6 cellular contexts compared by ENCODE assay signal in the genomic region with DNA sequence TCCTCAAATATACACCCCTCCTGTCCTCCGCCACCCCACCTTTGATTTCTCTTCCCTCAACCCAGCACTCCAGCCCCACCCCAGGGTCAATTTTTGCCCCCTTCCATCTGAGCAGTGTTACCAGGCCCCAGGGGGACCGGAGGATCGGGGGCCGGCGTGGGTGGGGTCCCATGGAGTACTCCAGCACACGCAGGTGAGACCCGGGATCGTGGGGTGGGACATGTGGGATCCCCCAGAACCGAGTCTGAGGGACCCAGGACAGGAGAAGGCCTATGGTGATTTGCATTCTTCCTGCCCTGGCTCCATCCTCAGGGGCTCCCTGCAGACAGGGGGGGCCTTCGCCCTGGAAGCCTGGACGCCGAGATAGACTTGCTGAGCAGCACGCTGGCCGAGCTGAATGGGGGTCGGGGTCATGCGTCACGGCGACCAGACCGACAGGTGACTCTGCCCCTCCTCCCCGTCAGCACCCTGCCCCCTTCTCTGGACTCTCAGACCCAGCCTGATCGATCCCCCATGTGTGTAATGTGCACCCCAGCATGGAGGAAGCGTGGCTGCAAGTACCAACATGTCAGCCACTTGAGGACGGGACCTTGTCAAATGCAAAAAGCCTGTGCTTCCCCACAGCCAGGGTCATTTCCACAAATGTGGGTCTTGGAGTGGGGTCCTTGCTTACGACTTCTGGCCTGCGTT. TPM values are rescaled to one million over a fixed set of nuclear protein-coding genes. Genes with fewer than 3 reads are reported as not detected.
DNase-seq lines count a peak whose midpoint lies in the region; ATAC-seq lines count a peak whose summit lies in the region.

No MANE protein-coding gene starts in this region.

- ATAC-seq in activated naive CD4-positive, alpha-beta T cell treated with anti-CD3 and anti-CD28 coated beads, Interleukin-2, amount 50 U/mL, for 72 hours = no peak
- ATAC-seq in GM18867 (IDR thresholded peaks at IDR 0.05; ENCODE audit: unreplicated experiment) = no peak

- no CpG with 5 or more reads among the region's 25 CpGs for WGBS in mesendoderm (ENCODE audit: extremely low coverage, insufficient coverage, low lambda C conversion rate)

- H3K56ac ChIP-seq in mesendoderm (ENCODE audit: low read length) = peak overlapping the region; percentile 93

- H2BK5ac ChIP-seq in mesendoderm (ENCODE audit: low read length) = peak overlapping the region; percentile 79

- peaks cover 6 to 11% of the 10 kb centered on the region in 2 donors for H3K36me3 Mint-ChIP-seq in activated naive CD4-positive, alpha-beta T cell treated with anti-CD3 and anti-CD28 coated beads, Interleukin-2, amount 50 U/mL, for 72 hours

- H4K5ac ChIP-seq in mesendoderm (ENCODE audit: low read length) = no peak overlapping the region

- H3K23ac ChIP-seq in mesendoderm (ENCODE audit: low read length) = peak overlapping the region; percentile 96

- H3K79me2 ChIP-seq in mesendoderm (ENCODE audit: control insufficient read depth, insufficient read depth, low read length) = peaks cover 14% of the 10 kb centered on the region

- no peak overlapping the region for H2AK5ac ChIP-seq in mesendoderm (ENCODE audit: low read length)

- no peak overlapping the region for H3K27ac ChIP-seq in mesendoderm (ENCODE audit: low read depth, low read length)

- peaks cover 8% of the 10 kb centered on the region for H3K79me1 ChIP-seq in mesendoderm (ENCODE audit: low read length)

- H3K9me3 ChIP-seq in ES-I3 (ENCODE audit: control insufficient read depth, insufficient read depth, low read length) = no peaks in the 10 kb centered on the region

- H3K36me3 ChIP-seq in ES-I3 (ENCODE audit: insufficient read depth, low read length) (peaks cover 9% of the 10 kb centered on the region), mesendoderm (ENCODE audit: control insufficient read depth, insufficient read depth, low read length) (peaks cover 12% of the 10 kb centered on the region)

- peak overlapping the region; percentile 86 for H3K18ac ChIP-seq in mesendoderm (ENCODE audit: low read length)

- H3K4me2 ChIP-seq in mesendoderm (ENCODE audit: low read length) = peak overlapping the region; percentile 63

- peak overlapping the region; percentile 79 for H3K4me3 ChIP-seq in mesendoderm (ENCODE audit: low read length)

- H2BK120ac ChIP-seq in mesendoderm (ENCODE audit: low read depth, low read length) = peak overlapping the region; percentile 31

- H3K4me1 ChIP-seq in ES-I3 (ENCODE audit: insufficient read depth, low read length) = no peaks in the 10 kb centered on the region; the same call in 1 of the 2 replicates
- no peaks in the 10 kb centered on the region for H3K4me1 ChIP-seq in mesendoderm (ENCODE audit: control insufficient read depth, low read depth, low read length)

- H4K8ac ChIP-seq in mesendoderm (ENCODE audit: low read depth, low read length) = peak overlapping the region; percentile 43

- peak overlapping the region; percentile 98 for H3K9ac ChIP-seq in ES-I3 (ENCODE audit: low read depth, low read length)
- H3K9ac ChIP-seq in mesendoderm (ENCODE audit: low read length) = peak overlapping the region; percentile 96

- no peaks in the 10 kb centered on the region for H3K27me3 ChIP-seq in mesendoderm (ENCODE audit: insufficient read depth, low read length, poor library complexity)

- H3K9me3 Mint-ChIP-seq in activated naive CD4-positive, alpha-beta T cell treated with anti-CD3 and anti-CD28 coated beads, Interleukin-2, amount 50 U/mL, for 72 hours = no peaks in the 10 kb centered on the region

- H3K4ac ChIP-seq in mesendoderm (ENCODE audit: low read depth, low read length) = peak overlapping the region; percentile 94

- peak overlapping the region; percentile 88 to 96 for H3K27ac Mint-ChIP-seq in activated naive CD4-positive, alpha-beta T cell treated with anti-CD3 and anti-CD28 coated beads, Interleukin-2, amount 50 U/mL, for 72 hours

- H2BK15ac ChIP-seq in mesendoderm (replicated peaks; ENCODE audit: low read depth) = no peak overlapping the region

- no peak for DNase-seq in activated naive CD4-positive, alpha-beta T cell treated with anti-CD3 and anti-CD28 coated beads, Interleukin-2, amount 50 U/mL, for 72 hours (ENCODE audit: low spot score in 2 of 2)
- DNase-seq in mesendoderm (peak; percentile 28), NCI-H82 treated with DMSO at 0.1 percent for 48 hours (lab: John Stamatoyannopoulos, UW; ENCODE audit: unreplicated experiment) (no peak)
- DNase-seq in stimulated activated CD4-positive, alpha-beta T cell treated with anti-CD3 and anti-CD28 coated beads, Interleukin-2, amount 100 ng/mL, for 48 hours = no peak

RNA-seq across cellular contexts. Expression of a gene that starts 0.8 kb away (rescaled TPM):
- 10 to 100 TPM; 34.4 to 39.2 TPM for total RNA-seq in activated naive CD4-positive, alpha-beta T cell treated with anti-CD3 and anti-CD28 coated beads, Interleukin-2, amount 50 U/mL, for 72 hours
- polyA plus RNA-seq in mesendoderm (2013, experiment 1 of 2) = 84.1 TPM
- 85.5 TPM for polyA plus RNA-seq in mesendoderm (2013, experiment 2 of 2)

RNA-seq across cellular contexts. Expression of a gene that starts 7.0 kb away (rescaled TPM):
- 100 to 1,000 TPM; 205 to 242 TPM for total RNA-seq in activated naive CD4-positive, alpha-beta T cell treated with anti-CD3 and anti-CD28 coated beads, Interleukin-2, amount 50 U/mL, for 72 hours
- 168 TPM for polyA plus RNA-seq in mesendoderm (2013, experiment 1 of 2)
- polyA plus RNA-seq in mesendoderm (2013, experiment 2 of 2) = 157 TPM

RNA-seq across cellular contexts. Expression of a gene that starts 15.4 kb away (rescaled TPM):
- 10 to 100 TPM; 16.7 to 27.7 TPM for total RNA-seq in activated naive CD4-positive, alpha-beta T cell treated with anti-CD3 and anti-CD28 coated beads, Interleukin-2, amount 50 U/mL, for 72 hours
- polyA plus RNA-seq in mesendoderm (2013, experiment 1 of 2) = 16.0 TPM
- polyA plus RNA-seq in mesendoderm (2013, experiment 2 of 2) = 16.1 TPM

RNA-seq across cellular contexts. Expression of a gene that starts 21.6 kb away (rescaled TPM):
- 1 to 10 TPM in 1 of 2 donors, under 1 TPM in 1; 0.77 to 2.4 TPM for total RNA-seq in activated naive CD4-positive, alpha-beta T cell treated with anti-CD3 and anti-CD28 coated beads, Interleukin-2, amount 50 U/mL, for 72 hours
- polyA plus RNA-seq in mesendoderm (2013, experiment 1 of 2) = 2.1 TPM
- polyA plus RNA-seq in mesendoderm (2013, experiment 2 of 2) = 2.2 TPM

RNA-seq across cellular contexts. Expression of a gene that starts 27.7 kb away (rescaled TPM):
- total RNA-seq in activated naive CD4-positive, alpha-beta T cell treated with anti-CD3 and anti-CD28 coated beads, Interleukin-2, amount 50 U/mL, for 72 hours = under 1 TPM in 1 of 2 donors, not detected in 1; 0.12 TPM
- 25.8 TPM for polyA plus RNA-seq in mesendoderm (2013, experiment 1 of 2)
- polyA plus RNA-seq in mesendoderm (2013, experiment 2 of 2) = 24.9 TPM
